In the genomic region with DNA sequence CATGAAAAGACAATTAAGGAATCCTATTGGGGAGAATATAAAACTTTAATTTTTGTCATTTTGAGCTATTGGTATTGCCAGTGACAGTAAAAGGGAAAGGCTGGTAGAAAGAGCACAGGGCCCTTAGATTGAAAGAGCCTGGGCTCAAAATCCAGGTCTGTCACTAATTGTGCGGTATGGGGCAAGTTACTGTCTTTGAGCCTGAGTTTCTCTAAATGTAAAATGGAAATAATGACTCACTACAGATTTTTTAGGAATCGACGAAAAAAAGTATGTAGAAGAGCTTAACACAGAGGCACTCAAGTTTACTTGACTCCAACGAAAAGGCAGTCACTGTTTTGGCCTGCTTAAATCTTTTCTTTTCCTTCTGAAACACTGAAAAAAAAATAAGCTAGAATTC, we compare ENCODE assay signal across 1 cellular context.
TF ChIP-seq lines count a peak whose summit lies in the region.

No MANE protein-coding gene starts in this region.

TF ChIP-seq in liver, 16 proteins besides CTCF, POLR2A, EP300 and RAD21 (continued from another document):
- TF ChIP-seq, protein P1, sequence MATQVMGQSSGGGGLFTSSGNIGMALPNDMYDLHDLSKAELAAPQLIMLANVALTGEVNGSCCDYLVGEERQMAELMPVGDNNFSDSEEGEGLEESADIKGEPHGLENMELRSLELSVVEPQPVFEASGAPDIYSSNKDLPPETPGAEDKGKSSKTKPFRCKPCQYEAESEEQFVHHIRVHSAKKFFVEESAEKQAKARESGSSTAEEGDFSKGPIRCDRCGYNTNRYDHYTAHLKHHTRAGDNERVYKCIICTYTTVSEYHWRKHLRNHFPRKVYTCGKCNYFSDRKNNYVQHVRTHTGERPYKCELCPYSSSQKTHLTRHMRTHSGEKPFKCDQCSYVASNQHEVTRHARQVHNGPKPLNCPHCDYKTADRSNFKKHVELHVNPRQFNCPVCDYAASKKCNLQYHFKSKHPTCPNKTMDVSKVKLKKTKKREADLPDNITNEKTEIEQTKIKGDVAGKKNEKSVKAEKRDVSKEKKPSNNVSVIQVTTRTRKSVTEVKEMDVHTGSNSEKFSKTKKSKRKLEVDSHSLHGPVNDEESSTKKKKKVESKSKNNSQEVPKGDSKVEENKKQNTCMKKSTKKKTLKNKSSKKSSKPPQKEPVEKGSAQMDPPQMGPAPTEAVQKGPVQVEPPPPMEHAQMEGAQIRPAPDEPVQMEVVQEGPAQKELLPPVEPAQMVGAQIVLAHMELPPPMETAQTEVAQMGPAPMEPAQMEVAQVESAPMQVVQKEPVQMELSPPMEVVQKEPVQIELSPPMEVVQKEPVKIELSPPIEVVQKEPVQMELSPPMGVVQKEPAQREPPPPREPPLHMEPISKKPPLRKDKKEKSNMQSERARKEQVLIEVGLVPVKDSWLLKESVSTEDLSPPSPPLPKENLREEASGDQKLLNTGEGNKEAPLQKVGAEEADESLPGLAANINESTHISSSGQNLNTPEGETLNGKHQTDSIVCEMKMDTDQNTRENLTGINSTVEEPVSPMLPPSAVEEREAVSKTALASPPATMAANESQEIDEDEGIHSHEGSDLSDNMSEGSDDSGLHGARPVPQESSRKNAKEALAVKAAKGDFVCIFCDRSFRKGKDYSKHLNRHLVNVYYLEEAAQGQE (IDR thresholded peaks at IDR 0.05), result no peak
- TF ChIP-seq FOXA2 (IDR thresholded peaks at IDR 0.05), result no peak
- TF ChIP-seq FOXA1 (IDR thresholded peaks at IDR 0.05), result no peak
- no peak for TF ChIP-seq EGR1 (IDR thresholded peaks at IDR 0.05; ENCODE audit: low read depth in 2 of 2)
- TF ChIP-seq HNF4G (IDR thresholded peaks at IDR 0.05), result no peak
TF ChIP-seq in liver: peak in this region for 0.
